ENCODE assay signal across 15 cellular contexts in the genomic region with DNA sequence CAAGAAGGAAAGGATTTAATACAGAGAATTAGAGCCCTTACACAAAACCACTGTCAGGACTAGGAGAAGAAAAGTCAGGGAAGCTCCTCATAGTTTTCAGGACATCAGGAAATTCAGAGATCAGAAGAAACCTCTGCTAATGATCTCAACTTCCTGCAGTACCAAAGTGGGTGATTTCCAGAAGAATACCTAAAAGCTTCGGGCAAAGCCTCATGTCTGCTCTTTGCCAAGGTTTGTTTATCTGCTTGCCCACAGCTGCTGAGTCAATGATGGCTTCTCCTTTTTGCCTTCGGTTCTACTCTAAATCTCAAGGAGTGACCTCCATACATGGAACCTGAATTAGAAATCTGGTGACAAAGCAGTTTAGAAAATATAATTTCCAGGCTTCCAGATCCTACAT.
"Had no signal": no experiment of that assay in that cellular context is flagged by ENCODE, and none has a peak within 500 bp of the region (broad histone marks: within the 10 kb centered on the region; RNA-seq: fewer than 3 reads in every experiment).

No MANE protein-coding gene starts in this region.

- DNase-seq: activated CD4-positive, alpha-beta memory T cell treated with anti-CD3 and anti-CD28 coated beads, Interleukin-2, amount 10 ng/mL, durations not matched to agents 7 days and 5 days; activated CD4-positive, alpha-beta T cell treated with anti-CD3 and anti-CD28 coated beads for 4 hours; activated CD8-positive, alpha-beta memory T cell treated with anti-CD3 and anti-CD28 coated beads, Interleukin-2, amount 50 U/mL, for 48 hours; activated gamma-delta T cell treated with Interleukin-2 at 50 U/mL for 16 hours; activated naive CD8-positive, alpha-beta T cell treated with anti-CD3 and anti-CD28 coated beads for 36 hours; amygdala; effector memory CD4-positive, alpha-beta T cell; posterior cingulate gyrus; stimulated activated CD4-positive, alpha-beta T cell treated with anti-CD3 and anti-CD28 coated beads, Interleukin-2, amount 100 ng/mL, for 48 hours; T-helper 9 cell; tibial artery had no signal

- ATAC-seq: natural killer cell treated with Interleukin-12 subunit alpha and Interleukin-12 subunit beta and Interleukin-15 and Interleukin-18, amount 100 ng/mL, for 72 hours; stimulated activated memory B cell treated with anti-CD40 and anti-IgM and Interleukin-4, amounts not matched to agents 10 μg/mL and 1 μg/mL and 100 μg/mL, for 72 hours had no signal

- H3K4me3 ChIP-seq: hepatocyte, right atrium auricular region, tibial artery had no signal
